2 cellular contexts compared by ENCODE assay signal in the genomic region with DNA sequence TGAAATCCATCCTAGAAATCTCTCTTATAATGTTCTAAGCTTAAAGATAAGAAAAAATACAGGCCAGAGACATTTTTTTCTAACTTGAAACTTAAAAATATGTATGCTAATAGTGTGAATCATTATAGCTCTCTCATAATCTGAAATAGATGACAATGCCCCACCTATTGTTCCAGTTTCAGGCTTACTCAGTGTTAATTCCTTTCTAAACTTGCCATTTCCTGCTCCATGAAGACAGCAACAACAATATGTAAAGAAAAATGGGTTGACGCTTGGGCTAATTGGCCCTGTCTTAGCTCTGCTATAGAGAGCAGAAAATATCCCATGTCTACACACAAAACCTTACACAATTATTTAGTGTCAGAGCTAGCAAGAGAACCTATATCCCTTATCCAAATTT.
TF ChIP-seq lines count a peak whose summit lies in the region.

No MANE protein-coding gene starts in this region.

TF ChIP-seq in GM12891, 5 proteins besides CTCF, POLR2A, EP300 and RAD21:
- TF ChIP-seq POU2F2 (IDR thresholded peaks at IDR 0.05; ENCODE audit: low read depth, low read length), result no peak
- no peak for TF ChIP-seq SPI1 (IDR thresholded peaks at IDR 0.05; ENCODE audit: low read depth, low read length)
- no peak for TF ChIP-seq PAX5 (IDR thresholded peaks at IDR 0.05; ENCODE audit: insufficient read depth, low read length, severe bottlenecking)
- no peak for TF ChIP-seq TAF1 (IDR thresholded peaks at IDR 0.05; ENCODE audit: low read depth, low read length)
- TF ChIP-seq POLR2AphosphoS5 (IDR thresholded peaks at IDR 0.05; ENCODE audit: low read depth, low read length), result no peak

TF ChIP-seq in GM12878, 131 proteins besides CTCF, POLR2A, EP300 and RAD21:
- peak; percentile 46; the same call in 1 of the 2 replicates for TF ChIP-seq JUNB (IDR thresholded peaks at IDR 0.05)
- peak; percentile 63 to 72 for TF ChIP-seq IKZF2 (IDR thresholded peaks at IDR 0.05)
- 0 out of 2 replicates have a peak, but pooled peaks have one; percentile 36 for TF ChIP-seq DPF2 (IDR thresholded peaks at IDR 0.05)
- peak; percentile 78; the same call in 1 of the 2 replicates for TF ChIP-seq MTA2 (IDR thresholded peaks at IDR 0.05; ENCODE audit: low read depth)
- TF ChIP-seq ATF7 (IDR thresholded peaks at IDR 0.05; ENCODE audit: low read depth), result peak; percentile 51; the same call in 1 of the 2 replicates
- peak; percentile 58 for TF ChIP-seq MEF2B (IDR thresholded peaks at IDR 0.05; ENCODE audit: partially characterized antibody, poor library complexity, severe bottlenecking)
- TF ChIP-seq RAD51 (IDR thresholded peaks at IDR 0.05), result no peak
- 0 out of 2 replicates have a peak, but pooled peaks have one; percentile 34 for TF ChIP-seq MEF2A (IDR thresholded peaks at IDR 0.05; ENCODE audit: insufficient read depth, low read depth, low read length)
- 0 out of 2 replicates have a peak, but pooled peaks have one; percentile 52 for TF ChIP-seq ZNF24 (IDR thresholded peaks at IDR 0.05)
- no peak for TF ChIP-seq TARDBP (IDR thresholded peaks at IDR 0.05; ENCODE audit: borderline replicate concordance)
- no peak for TF ChIP-seq SPI1 (IDR thresholded peaks at IDR 0.05; ENCODE audit: borderline replicate concordance, insufficient read depth, low read depth, low read length)
- no peak for TF ChIP-seq TCF7 (IDR thresholded peaks at IDR 0.05; ENCODE audit: borderline replicate concordance)
- TF ChIP-seq, protein P1, sequence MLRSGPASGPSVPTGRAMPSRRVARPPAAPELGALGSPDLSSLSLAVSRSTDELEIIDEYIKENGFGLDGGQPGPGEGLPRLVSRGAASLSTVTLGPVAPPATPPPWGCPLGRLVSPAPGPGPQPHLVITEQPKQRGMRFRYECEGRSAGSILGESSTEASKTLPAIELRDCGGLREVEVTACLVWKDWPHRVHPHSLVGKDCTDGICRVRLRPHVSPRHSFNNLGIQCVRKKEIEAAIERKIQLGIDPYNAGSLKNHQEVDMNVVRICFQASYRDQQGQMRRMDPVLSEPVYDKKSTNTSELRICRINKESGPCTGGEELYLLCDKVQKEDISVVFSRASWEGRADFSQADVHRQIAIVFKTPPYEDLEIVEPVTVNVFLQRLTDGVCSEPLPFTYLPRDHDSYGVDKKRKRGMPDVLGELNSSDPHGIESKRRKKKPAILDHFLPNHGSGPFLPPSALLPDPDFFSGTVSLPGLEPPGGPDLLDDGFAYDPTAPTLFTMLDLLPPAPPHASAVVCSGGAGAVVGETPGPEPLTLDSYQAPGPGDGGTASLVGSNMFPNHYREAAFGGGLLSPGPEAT (IDR thresholded peaks at IDR 0.05; ENCODE audit: low read depth), result peak; percentile 43; the same call in 1 of the 2 replicates
- TF ChIP-seq ZNF207 (IDR thresholded peaks at IDR 0.05; ENCODE audit: borderline replicate concordance), result no peak
- TF ChIP-seq POLR2AphosphoS2 (IDR thresholded peaks at IDR 0.05; ENCODE audit: low read depth, low read length), result no peak
- peak; percentile 65 for TF ChIP-seq IKZF1 (conservative IDR thresholded peaks at IDR 0.05)
- TF ChIP-seq HDAC2 (IDR thresholded peaks at IDR 0.05), result no peak
